In the genomic region with DNA sequence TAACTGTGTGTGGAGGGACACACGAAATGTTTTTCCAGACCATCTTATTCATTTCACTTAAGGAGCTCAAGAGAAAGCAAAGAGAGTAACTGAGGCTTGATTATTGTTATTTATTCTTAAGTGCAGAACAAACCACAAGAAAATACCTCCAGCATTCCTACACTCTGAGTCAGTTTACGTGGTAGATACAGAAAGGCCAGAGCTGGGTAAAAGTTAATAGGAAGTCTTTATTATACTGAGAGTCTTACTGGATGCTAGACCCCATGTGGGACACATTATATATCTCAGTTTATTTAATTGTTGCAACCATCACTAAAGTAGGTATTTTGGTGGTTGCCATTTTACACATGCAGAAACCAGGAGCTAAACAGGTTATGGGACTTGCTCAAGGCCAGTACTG, we compare ENCODE assay signal across 18 cellular contexts.
DNase-seq lines count a peak whose midpoint lies in the region; ATAC-seq and TF ChIP-seq lines count a peak whose summit lies in the region.
"Had no signal": no experiment of that assay in that cellular context is flagged by ENCODE, and none has a peak within 500 bp of the region (broad histone marks: within the 10 kb centered on the region; RNA-seq: fewer than 3 reads in every experiment).

No MANE protein-coding gene starts in this region.

- H3K9me3 ChIP-seq in Panc1 (ENCODE audit: control insufficient read depth, insufficient read depth, low read depth, low read length) = no peaks in the 10 kb centered on the region
- H3K9me3 ChIP-seq: mucosa of descending colon, Peyer's patch had no signal

- no peak overlapping the region for H3K4me3 ChIP-seq in Panc1 (ENCODE audit: low read depth in 2 of 2, low read length in 2 of 2)
- H3K4me3 ChIP-seq in epithelial cell of esophagus (ENCODE audit: low read length) = no peak overlapping the region
- H3K4me3 ChIP-seq: hepatocyte, mucosa of descending colon, Peyer's patch had no signal

- no peak for TF ChIP-seq CTCF in Panc1 (IDR thresholded peaks at IDR 0.05)
- TF ChIP-seq CTCF in epithelial cell of esophagus (IDR thresholded peaks at IDR 0.05; ENCODE audit: insufficient read depth, low read depth, low read length, missing control alignments) = no peak

- no peaks in the 10 kb centered on the region for H3K27me3 ChIP-seq in Panc1 (ENCODE audit: control insufficient read depth, insufficient read depth, low read length)
- H3K27me3 ChIP-seq: hepatocyte, Peyer's patch had no signal

- POLR2A ChIA-PET in Panc1 (lab: Charles Lee) = no interaction called here

- in situ Hi-C loops in Panc1 (cut with HindIII; ENCODE audit: low pct_unique_long_range_greater_than_20kb, low sequenced_read_pairs) = no loop called here

- no TSS peak for BruUV-seq in Panc1 (replicated peaks; lab: Mats Ljungman, UMichigan)

- no peaks in the 10 kb centered on the region for H3K36me3 ChIP-seq in Panc1 (ENCODE audit: control insufficient read depth, insufficient read depth, low read length)
- H3K36me3 ChIP-seq: Peyer's patch had no signal

- CTCF ChIA-PET in Panc1 (lab: Charles Lee) = no interaction called here

- H3K27ac ChIP-seq in Panc1 (ENCODE audit: low read length) = no peak overlapping the region
- H3K27ac ChIP-seq: hepatocyte, Peyer's patch, VCaP had no signal

- ATAC-seq in Panc1 (peak; percentile 75; the same call in 1 of the 2 replicates), GM18858 (IDR thresholded peaks at IDR 0.05; ENCODE audit: unreplicated experiment) (no peak)
- ATAC-seq: activated T-helper 17 cell treated with anti-CD3 and anti-CD28 coated beads, Interleukin-2, amount 50 U/mL, for 72 hours; mucosa of descending colon had no signal

- intact Hi-C loops in Panc1 (cut with micrococcal nuclease; ENCODE audit: unreplicated experiment) = no loop called here

- H3K4me1 ChIP-seq in Panc1 (ENCODE audit: control insufficient read depth, insufficient read depth, low read length) = no peaks in the 10 kb centered on the region
- H3K4me1 ChIP-seq: Peyer's patch had no signal

- peak; percentile 42 for DNase-seq in ELR (ENCODE audit: low read depth)
- no peak for DNase-seq in Panc1 (ENCODE audit: low read depth, low spot score)
- DNase-seq in epithelial cell of esophagus (ENCODE audit: low read depth) = peak; percentile 45
- peak; percentile 65 for DNase-seq in myocyte (ENCODE audit: low read depth)
- DNase-seq in stimulated activated CD4-positive, alpha-beta T cell treated with anti-CD3 and anti-CD28 coated beads, Interleukin-4, amount 100 ng/mL, for 1 hour = no peak
- DNase-seq in GDM1 (lab: John Stamatoyannopoulos, UW) = no peak
- DNase-seq in NCI-H1436 (lab: John Stamatoyannopoulos, UW) = no peak
- DNase-seq: cortex of kidney, DMS153, KBM-7, mucosa of descending colon, NCI-H1105, NCI-H774, Peyer's patch had no signal

Comparison
In these comparisons a context has a peak if more than half of its experiments do, and no peak if none do; other contexts are left out.
1. DNase-seq: peak in ELR (single experiment), epithelial cell of esophagus (single experiment) and myocyte (single experiment); none in Panc1 (single experiment), stimulated activated CD4-positive, alpha-beta T cell treated with anti-CD3 and anti-CD28 coated beads, Interleukin-4, amount 100 ng/mL, for 1 hour (single experiment), GDM1 (single experiment) and NCI-H1436 (single experiment).